In genomic region chr2:131492015-131492417, GRCh38 we compare ENCODE assay signal across 8 cellular contexts. TPM values are rescaled to one million over a fixed set of nuclear protein-coding genes. Genes with fewer than 3 reads are reported as not detected.
A peak's percentile ranks its signal among the peaks of the same experiment; 100 is the strongest.
DNase-seq lines count a peak whose midpoint lies in the region; ATAC-seq and TF ChIP-seq lines count a peak whose summit lies in the region.
"Not testable (repeated sequence)": the region's sequence is repeated elsewhere in the genome, so short reads cannot be mapped to it uniquely, and the experiment has no call there.

A gene with protein sequence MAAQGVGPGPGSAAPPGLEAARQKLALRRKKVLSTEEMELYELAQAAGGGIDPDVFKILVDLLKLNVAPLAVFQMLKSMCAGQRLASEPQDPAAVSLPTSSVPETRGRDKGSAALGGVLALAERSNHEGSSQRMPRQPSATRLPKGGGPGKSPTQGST (minus strand): TSS chr2:131492397. CDS start chr2:131492376, 21 bp downstream.

- not testable (repeated sequence) for H3K27me3 ChIP-seq in SJCRH30; gastroesophageal sphincter; muscle layer of colon (ENCODE audit: control insufficient read depth in 1 of 2, insufficient read depth in 2 of 2, low read length in 2 of 2)

- not testable (repeated sequence) for TF ChIP-seq EP300 in gastroesophageal sphincter (IDR thresholded peaks at IDR 0.05)

- not testable (repeated sequence) for TF ChIP-seq CTCF in astrocyte of the spinal cord (IDR thresholded peaks at IDR 0.05; ENCODE audit: low read depth, low read length)
- TF ChIP-seq CTCF in gastroesophageal sphincter (IDR thresholded peaks at IDR 0.05) = peak in 1 of 4 experiments; percentile 53

- not testable (repeated sequence) for TF ChIP-seq POLR2A in gastroesophageal sphincter (IDR thresholded peaks at IDR 0.05)

- H3K4me3 Mint-ChIP-seq in stimulated activated naive CD8-positive, alpha-beta T cell treated with anti-CD3 and anti-CD28 coated beads, Interleukin-15, Interleukin-2, amounts not matched to agents 100 ng/mL and 50 ng/mL, for 24 hours = peak within 1 kb of the TSS; percentile 97

- peak within 1 kb of the TSS; percentile 87 for H3K27ac ChIP-seq in SJCRH30
- H3K27ac ChIP-seq in gastroesophageal sphincter = peak within 1 kb of the TSS; percentile 44 to 93 (median 88)
- H3K27ac ChIP-seq in muscle layer of colon (ENCODE audit: low read depth, low read length) = peak within 1 kb of the TSS; percentile 68

- H3K27ac Mint-ChIP-seq in stimulated activated naive CD8-positive, alpha-beta T cell treated with anti-CD3 and anti-CD28 coated beads, Interleukin-15, Interleukin-2, amounts not matched to agents 100 ng/mL and 50 ng/mL, for 24 hours = peak within 1 kb of the TSS; percentile 94

- not testable (repeated sequence) for H3K36me3 Mint-ChIP-seq in stimulated activated naive CD8-positive, alpha-beta T cell treated with anti-CD3 and anti-CD28 coated beads, Interleukin-15, Interleukin-2, amounts not matched to agents 100 ng/mL and 50 ng/mL, for 24 hours (ENCODE audit: low read depth)

- peak; percentile 6 for ATAC-seq in GM21390 (IDR thresholded peaks at IDR 0.05; ENCODE audit: unreplicated experiment)
- ATAC-seq in HG03139 (IDR thresholded peaks at IDR 0.05; ENCODE audit: unreplicated experiment) = peak; percentile 6
- ATAC-seq in gastroesophageal sphincter = peak; percentile 10

- WGBS in gastroesophageal sphincter (ENCODE audit: low coverage in 1 of 2), 2 donors = no CpG with 5 or more reads among the region's 53 CpGs

- in situ Hi-C loops in Caki2 (cut with HindIII; ENCODE audit: low pct_unique_long_range_greater_than_20kb, low sequenced_read_pairs); astrocyte of the spinal cord (cut with HindIII; ENCODE audit: low sequenced_read_pairs): not testable (repeated sequence)

- not testable (repeated sequence) for H3K9me3 ChIP-seq in SJCRH30 (replicated peaks); gastroesophageal sphincter; muscle layer of colon (ENCODE audit: low read length)

- H3K27me3 Mint-ChIP-seq in stimulated activated naive CD8-positive, alpha-beta T cell treated with anti-CD3 and anti-CD28 coated beads, Interleukin-15, Interleukin-2, amounts not matched to agents 100 ng/mL and 50 ng/mL, for 24 hours = not testable (repeated sequence)

- H3K9me3 Mint-ChIP-seq in stimulated activated naive CD8-positive, alpha-beta T cell treated with anti-CD3 and anti-CD28 coated beads, Interleukin-15, Interleukin-2, amounts not matched to agents 100 ng/mL and 50 ng/mL, for 24 hours = not testable (repeated sequence)

- H3K4me3 ChIP-seq in SJCRH30 (peak within 1 kb of the TSS; percentile 95), astrocyte of the spinal cord (ENCODE audit: low read depth, low read length) (peak within 1 kb of the TSS; percentile 90), gastroesophageal sphincter (peak within 1 kb of the TSS; percentile 76 to 93), muscle layer of colon (ENCODE audit: low read depth in 1 of 2, low read length in 2 of 2) (peak within 1 kb of the TSS; percentile 61 to 90)

- H3K36me3 ChIP-seq in SJCRH30; gastroesophageal sphincter; muscle layer of colon (ENCODE audit: insufficient read depth, low read length): not testable (repeated sequence)

- peak within 1 kb of the TSS; percentile 84 for H3K9ac ChIP-seq in muscle layer of colon (ENCODE audit: low read length)

- peaks cover 27% of the 10 kb centered on the region for H3K4me1 Mint-ChIP-seq in stimulated activated naive CD8-positive, alpha-beta T cell treated with anti-CD3 and anti-CD28 coated beads, Interleukin-15, Interleukin-2, amounts not matched to agents 100 ng/mL and 50 ng/mL, for 24 hours (ENCODE audit: low read depth)

- not testable (repeated sequence) for H3K4me1 ChIP-seq in SJCRH30
- peaks cover 0 to 39% (median 16%) of the 10 kb centered on the region in 3 donors for H3K4me1 ChIP-seq in gastroesophageal sphincter
- H3K4me1 ChIP-seq in muscle layer of colon (ENCODE audit: insufficient read depth, low read length) = peaks cover 14% of the 10 kb centered on the region

- DNase-seq in Caki2 (ENCODE audit: low read depth); SJCRH30; astrocyte of the spinal cord (ENCODE audit: low read depth, low spot score): not testable (repeated sequence)

RNA-seq across cellular contexts. Expression of the gene that starts here (rescaled TPM):
- 217 and 282 TPM in 2 replicates for total RNA-seq in Caki2 (2014; rRNA removed; shearing (Covaris generic); ENCODE audit: low replicate concordance)
- total RNA-seq in SJCRH30 (2014; rRNA removed; shearing (Covaris generic)) = 69.3 and 94.4 TPM in 2 replicates
- total RNA-seq in gastroesophageal sphincter = 100 to 1,000 TPM in 2 of 4 donors, 10 to 100 TPM in 2; 62.3 to 112 (median 89.2) TPM
